25 cellular contexts compared by ENCODE assay signal in the genomic region with DNA sequence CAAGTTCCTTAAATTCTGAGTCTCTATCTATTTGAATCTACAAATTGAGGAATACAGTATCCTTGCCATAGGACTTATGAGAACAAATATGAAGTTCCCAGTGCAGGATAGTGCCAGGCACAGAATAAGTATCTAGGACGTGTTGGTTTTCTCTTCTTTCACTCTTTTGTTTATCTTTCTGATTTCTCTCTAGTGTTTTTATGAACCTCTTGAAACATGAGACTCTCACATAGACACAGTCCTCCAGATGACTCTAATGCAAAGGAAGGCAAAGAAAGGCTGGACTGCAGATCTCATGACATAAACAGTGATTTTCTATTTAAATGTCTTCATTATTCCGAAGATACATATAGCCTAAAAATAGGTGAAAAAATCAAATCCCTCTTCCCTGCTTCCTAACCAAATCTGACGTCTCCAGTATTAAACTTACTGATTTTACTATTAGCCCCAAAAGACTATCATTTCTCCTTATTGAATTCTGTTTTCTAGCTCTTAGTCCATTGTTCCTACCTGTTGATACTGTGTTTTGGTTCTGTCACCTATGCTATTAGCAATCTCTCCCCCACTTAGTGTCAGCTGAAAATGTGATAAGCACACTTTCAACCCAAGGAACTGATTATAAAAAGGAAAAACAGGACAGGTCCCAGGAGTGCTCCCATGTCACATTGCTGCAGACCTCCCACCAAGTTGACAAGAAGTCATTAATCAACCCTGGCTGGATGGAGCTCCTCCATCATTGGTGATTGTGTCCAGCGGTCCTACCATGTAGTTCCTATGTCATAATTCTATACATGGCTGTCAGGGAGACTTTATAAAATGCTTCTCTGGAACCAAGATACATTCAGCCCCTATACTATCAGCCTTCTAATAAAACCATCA. TPM values are rescaled to one million over a fixed set of nuclear protein-coding genes. Genes with fewer than 3 reads are reported as not detected.
"Had no signal": no experiment of that assay in that cellular context is flagged by ENCODE, and none has a peak within 500 bp of the region (broad histone marks: within the 10 kb centered on the region; RNA-seq: fewer than 3 reads in every experiment).

No MANE protein-coding gene starts in this region.

- H3K4me3 Mint-ChIP-seq: activated CD8-positive, alpha-beta T cell treated with anti-CD3 and anti-CD28 coated beads, Interleukin-2, amount 10 ng/mL, durations not matched to agents 7 days and 5 days; activated naive CD8-positive, alpha-beta T cell treated with anti-CD3 and anti-CD28 coated beads, Interleukin-2, amount 10 ng/mL, durations not matched to agents 7 days and 5 days; IgD-negative memory B cell; T-helper 1 cell treated with Interleukin-12 subunit alpha and Interleukin-12 subunit beta and Interleukin-4 antibody, amounts not matched to agents 30 μg/mL and 1 μg/mL, for 36 hours had no signal

- H3K9me3 ChIP-seq: adrenal gland, Peyer's patch had no signal

- H3K27ac Mint-ChIP-seq: activated CD8-positive, alpha-beta T cell treated with anti-CD3 and anti-CD28 coated beads, Interleukin-2, amount 10 ng/mL, durations not matched to agents 7 days and 5 days; activated naive CD8-positive, alpha-beta T cell treated with anti-CD3 and anti-CD28 coated beads, Interleukin-2, amount 10 ng/mL, durations not matched to agents 7 days and 5 days; IgD-negative memory B cell; T-helper 1 cell treated with Interleukin-12 subunit alpha and Interleukin-12 subunit beta and Interleukin-4 antibody, amounts not matched to agents 30 μg/mL and 1 μg/mL, for 36 hours had no signal

- H3K4me3 ChIP-seq: adrenal gland, Peyer's patch had no signal

- H3K27me3 Mint-ChIP-seq: activated naive CD8-positive, alpha-beta T cell treated with anti-CD3 and anti-CD28 coated beads, Interleukin-2, amount 10 ng/mL, durations not matched to agents 7 days and 5 days had no signal

- H3K4me1 Mint-ChIP-seq: activated naive CD8-positive, alpha-beta T cell treated with anti-CD3 and anti-CD28 coated beads, Interleukin-2, amount 10 ng/mL, durations not matched to agents 7 days and 5 days; IgD-negative memory B cell had no signal

- H3K27ac ChIP-seq: adrenal gland, Peyer's patch, RWPE1 had no signal

- H3K36me3 Mint-ChIP-seq: activated naive CD8-positive, alpha-beta T cell treated with anti-CD3 and anti-CD28 coated beads, Interleukin-2, amount 10 ng/mL, durations not matched to agents 7 days and 5 days; IgD-negative memory B cell had no signal

- DNase-seq: activated CD4-positive, alpha-beta T cell treated with anti-CD3 and anti-CD28 coated beads for 4 hours; activated CD8-positive, alpha-beta memory T cell treated with anti-CD3 and anti-CD28 coated beads, Interleukin-2, amount 50 U/mL, for 48 hours; activated CD8-positive, alpha-beta T cell treated with anti-CD3 and anti-CD28 coated beads, Interleukin-2, amount 10 ng/mL, durations not matched to agents 7 days and 5 days; activated naive CD4-positive, alpha-beta T cell treated with anti-CD3 and anti-CD28 coated beads, Interleukin-2, amount 50 U/mL, for 16 hours; activated naive CD8-positive, alpha-beta T cell treated with anti-CD3 and anti-CD28 coated beads, Interleukin-2, amount 10 ng/mL, durations not matched to agents 7 days and 5 days; activated T-cell treated with anti-CD3 and anti-CD28 coated beads, Interleukin-2, amount 50 U/mL, for 1 hour; adrenal gland; anterior cingulate cortex; central memory CD4-positive, alpha-beta T cell; KG1; MM.1S; NCI-H1105 treated with DMSO at 0.1 percent for 48 hours; NCI-H1930; NCI-H2171; NCI-H226; NCI-H69; Peyer's patch; SHP77 had no signal

- H3K27me3 ChIP-seq: adrenal gland, Peyer's patch had no signal

- H3K4me1 ChIP-seq: adrenal gland, Peyer's patch had no signal

- H3K9me3 Mint-ChIP-seq: activated naive CD8-positive, alpha-beta T cell treated with anti-CD3 and anti-CD28 coated beads, Interleukin-2, amount 10 ng/mL, durations not matched to agents 7 days and 5 days; T-helper 1 cell treated with Interleukin-12 subunit alpha and Interleukin-12 subunit beta and Interleukin-4 antibody, amounts not matched to agents 30 μg/mL and 1 μg/mL, for 36 hours had no signal

- H3K36me3 ChIP-seq: adrenal gland, Peyer's patch had no signal

RNA-seq across cellular contexts. Expression of a gene that starts 24.9 kb away (rescaled TPM):
- total RNA-seq: activated CD8-positive, alpha-beta T cell treated with anti-CD3 and anti-CD28 coated beads, Interleukin-2, amount 10 ng/mL, durations not matched to agents 7 days and 5 days; activated naive CD8-positive, alpha-beta T cell treated with anti-CD3 and anti-CD28 coated beads, Interleukin-2, amount 10 ng/mL, durations not matched to agents 7 days and 5 days; bronchial epithelial cell; chondrocyte; NCI-H460; SK-MEL-5 had no signal
